Comparison of ENCODE assay signal across 23 cellular contexts in genomic region chr7:30930621-30931020, GRCh38. TPM values are rescaled to one million over a fixed set of nuclear protein-coding genes. Genes with fewer than 3 reads are reported as not detected.
DNase-seq lines count a peak whose midpoint lies in the region; ATAC-seq and TF ChIP-seq lines count a peak whose summit lies in the region.
"Had no signal": no experiment of that assay in that cellular context is flagged by ENCODE, and none has a peak within 500 bp of the region (broad histone marks: within the 10 kb centered on the region; RNA-seq: fewer than 3 reads in every experiment).

No MANE protein-coding gene starts in this region.

- H3K4me1 ChIP-seq in mesodermal cell (ENCODE audit: control insufficient read depth, insufficient read depth, low read length, poor library complexity, severe bottlenecking) (no peaks in the 10 kb centered on the region), stomach smooth muscle (ENCODE audit: control insufficient read depth, insufficient read depth, low read length) (peaks cover 27% of the 10 kb centered on the region), upper lobe of left lung (peaks cover 6 to 34% (median 19%) of the 10 kb centered on the region in 4 donors), suprapubic skin (no peaks in the 10 kb centered on the region)
- H3K4me1 ChIP-seq: HAP-1 had no signal

- H3K36me3 ChIP-seq in mesodermal cell (ENCODE audit: control insufficient read depth, insufficient read depth, low read length) (no peaks in the 10 kb centered on the region), stomach smooth muscle (ENCODE audit: control insufficient read depth in 2 of 2, insufficient read depth in 2 of 2, low read length in 2 of 2) (peaks cover 5 to 11% of the 10 kb centered on the region in 2 donors), upper lobe of left lung (peaks cover 0 to 28% (median 13%) of the 10 kb centered on the region in 4 donors), suprapubic skin (no peaks in the 10 kb centered on the region)
- H3K36me3 ChIP-seq: HAP-1 had no signal

- no peaks in the 10 kb centered on the region for H3K27me3 Mint-ChIP-seq in activated CD8-positive, alpha-beta memory T cell treated with anti-CD3 and anti-CD28 coated beads, Interleukin-2, amount 10 ng/mL, durations not matched to agents 7 days and 5 days
- H3K27me3 Mint-ChIP-seq: activated CD4-positive, alpha-beta T cell treated with anti-CD3 and anti-CD28 coated beads, Interleukin-2, amount 10 ng/mL, durations not matched to agents 7 days and 5 days; activated T-cell treated with anti-CD3 and anti-CD28 coated beads, Interleukin-2, amount 50 U/mL, for 24 hours had no signal

- no peak for ATAC-seq in activated CD8-positive, alpha-beta memory T cell treated with anti-CD3 and anti-CD28 coated beads, Interleukin-2, amount 10 ng/mL, durations not matched to agents 7 days and 5 days
- no peak for ATAC-seq in upper lobe of left lung (ENCODE audit: low FRiP score in 2 of 2)
- ATAC-seq: stimulated activated memory B cell treated with anti-CD40 and anti-IgM and Interleukin-4, amounts not matched to agents 10 μg/mL and 1 μg/mL and 100 μg/mL, for 72 hours had no signal

- no peak for TF ChIP-seq POLR2A in upper lobe of left lung (IDR thresholded peaks at IDR 0.05)
- TF ChIP-seq POLR2A in suprapubic skin (IDR thresholded peaks at IDR 0.05), result no peak

- no peak for TF ChIP-seq EP300 in upper lobe of left lung (IDR thresholded peaks at IDR 0.05)
- TF ChIP-seq EP300 in suprapubic skin (IDR thresholded peaks at IDR 0.05), result no peak

- CTCF ChIA-PET in activated CD8-positive, alpha-beta memory T cell treated with anti-CD3 and anti-CD28 coated beads, Interleukin-2, amount 10 ng/mL, durations not matched to agents 7 days and 5 days (lab: Charles Lee), result interaction anchor here (0.7 to 3.0 kb wide), 2 partner anchors 8 to 194 kb away, joined by 3 to 9 read pairs; no protein-coding TSS in a partner anchor

- H3K27ac ChIP-seq in mesodermal cell (ENCODE audit: low read depth, low read length, severe bottlenecking), result peak overlapping the region; percentile 70
- peak overlapping the region; percentile 58 for H3K27ac ChIP-seq in stomach smooth muscle (ENCODE audit: low read length)
- peak overlapping the region in 2 of 4 donors; percentile 24 to 54 for H3K27ac ChIP-seq in upper lobe of left lung
- no peak overlapping the region for H3K27ac ChIP-seq in suprapubic skin
- H3K27ac ChIP-seq: dorsolateral prefrontal cortex had no signal

- no peak for TF ChIP-seq CTCF in upper lobe of left lung (IDR thresholded peaks at IDR 0.05)
- no peak for TF ChIP-seq CTCF in suprapubic skin (IDR thresholded peaks at IDR 0.05)

- H3K27ac Mint-ChIP-seq in activated CD8-positive, alpha-beta memory T cell treated with anti-CD3 and anti-CD28 coated beads, Interleukin-2, amount 10 ng/mL, durations not matched to agents 7 days and 5 days, result no peak overlapping the region
- H3K27ac Mint-ChIP-seq: activated CD4-positive, alpha-beta T cell treated with anti-CD3 and anti-CD28 coated beads, Interleukin-2, amount 10 ng/mL, durations not matched to agents 7 days and 5 days; activated naive CD8-positive, alpha-beta T cell treated with anti-CD3 and anti-CD28 coated beads, Interleukin-2, amount 10 ng/mL, durations not matched to agents 7 days and 5 days; activated T-cell treated with anti-CD3 and anti-CD28 coated beads, Interleukin-2, amount 50 U/mL, for 24 hours; CD14-positive monocyte; stimulated activated memory B cell treated with anti-CD40 and anti-IgM and Interleukin-4, amounts not matched to agents 10 μg/mL and 1 μg/mL and 100 μg/mL, for 72 hours had no signal

- H3K36me3 Mint-ChIP-seq in activated CD8-positive, alpha-beta memory T cell treated with anti-CD3 and anti-CD28 coated beads, Interleukin-2, amount 10 ng/mL, durations not matched to agents 7 days and 5 days, result no peaks in the 10 kb centered on the region
- H3K36me3 Mint-ChIP-seq: activated naive CD8-positive, alpha-beta T cell treated with anti-CD3 and anti-CD28 coated beads, Interleukin-2, amount 10 ng/mL, durations not matched to agents 7 days and 5 days; CD14-positive monocyte; stimulated activated memory B cell treated with anti-CD40 and anti-IgM and Interleukin-4, amounts not matched to agents 10 μg/mL and 1 μg/mL and 100 μg/mL, for 72 hours had no signal

- H3K4me3 ChIP-seq in mesodermal cell (ENCODE audit: extremely low read depth, insufficient read depth, low read length, poor library complexity, severe bottlenecking) (no peak overlapping the region), stomach smooth muscle (ENCODE audit: low read length in 2 of 2) (no peak overlapping the region), upper lobe of left lung (no peak overlapping the region), suprapubic skin (no peak overlapping the region)
- H3K4me3 ChIP-seq: dorsolateral prefrontal cortex, HAP-1 had no signal

- H3K9me3 Mint-ChIP-seq in activated CD8-positive, alpha-beta memory T cell treated with anti-CD3 and anti-CD28 coated beads, Interleukin-2, amount 10 ng/mL, durations not matched to agents 7 days and 5 days (ENCODE audit: low read depth), result no peaks in the 10 kb centered on the region
- H3K9me3 Mint-ChIP-seq: activated CD4-positive, alpha-beta T cell treated with anti-CD3 and anti-CD28 coated beads, Interleukin-2, amount 10 ng/mL, durations not matched to agents 7 days and 5 days; activated T-cell treated with anti-CD3 and anti-CD28 coated beads, Interleukin-2, amount 50 U/mL, for 24 hours had no signal

- H3K27me3 ChIP-seq in stomach smooth muscle (ENCODE audit: control insufficient read depth in 1 of 2, insufficient read depth in 2 of 2, low read length in 2 of 2) (no peaks in the 10 kb centered on the region), upper lobe of left lung (no peaks in the 10 kb centered on the region), suprapubic skin (no peaks in the 10 kb centered on the region)

- no peaks in the 10 kb centered on the region for H3K4me1 Mint-ChIP-seq in activated CD8-positive, alpha-beta memory T cell treated with anti-CD3 and anti-CD28 coated beads, Interleukin-2, amount 10 ng/mL, durations not matched to agents 7 days and 5 days
- H3K4me1 Mint-ChIP-seq: activated CD4-positive, alpha-beta T cell treated with anti-CD3 and anti-CD28 coated beads, Interleukin-2, amount 10 ng/mL, durations not matched to agents 7 days and 5 days; activated naive CD8-positive, alpha-beta T cell treated with anti-CD3 and anti-CD28 coated beads, Interleukin-2, amount 10 ng/mL, durations not matched to agents 7 days and 5 days; CD14-positive monocyte; stimulated activated memory B cell treated with anti-CD40 and anti-IgM and Interleukin-4, amounts not matched to agents 10 μg/mL and 1 μg/mL and 100 μg/mL, for 72 hours had no signal

- peaks cover 7% of the 10 kb centered on the region for H3K9me3 ChIP-seq in mesodermal cell (ENCODE audit: control insufficient read depth, low read length)
- peaks cover 0 to 10% of the 10 kb centered on the region in 2 donors for H3K9me3 ChIP-seq in stomach smooth muscle (ENCODE audit: control insufficient read depth in 2 of 2, low read length in 2 of 2)
- no peaks in the 10 kb centered on the region for H3K9me3 ChIP-seq in upper lobe of left lung
- H3K9me3 ChIP-seq in suprapubic skin, result no peaks in the 10 kb centered on the region
- H3K9me3 ChIP-seq: HAP-1 had no signal

- no peak overlapping the region for H3K4me3 Mint-ChIP-seq in activated CD8-positive, alpha-beta memory T cell treated with anti-CD3 and anti-CD28 coated beads, Interleukin-2, amount 10 ng/mL, durations not matched to agents 7 days and 5 days
- H3K4me3 Mint-ChIP-seq: activated CD4-positive, alpha-beta T cell treated with anti-CD3 and anti-CD28 coated beads, Interleukin-2, amount 10 ng/mL, durations not matched to agents 7 days and 5 days; activated naive CD8-positive, alpha-beta T cell treated with anti-CD3 and anti-CD28 coated beads, Interleukin-2, amount 10 ng/mL, durations not matched to agents 7 days and 5 days; activated T-cell treated with anti-CD3 and anti-CD28 coated beads, Interleukin-2, amount 50 U/mL, for 24 hours; CD14-positive monocyte; stimulated activated memory B cell treated with anti-CD40 and anti-IgM and Interleukin-4, amounts not matched to agents 10 μg/mL and 1 μg/mL and 100 μg/mL, for 72 hours had no signal

- peak; percentile 37 for DNase-seq in activated CD8-positive, alpha-beta memory T cell treated with anti-CD3 and anti-CD28 coated beads, Interleukin-2, amount 10 ng/mL, durations not matched to agents 7 days and 5 days
- no peak for DNase-seq in activated CD8-positive, alpha-beta memory T cell treated with anti-CD3 and anti-CD28 coated beads for 24 hours
- DNase-seq in cardiac septum (ENCODE audit: low spot score), result peak; percentile 81
- DNase-seq in nucleus accumbens (lab: John Stamatoyannopoulos, UW), result no peak
- DNase-seq in upper lobe of left lung, result no peak
- no peak for DNase-seq in suprapubic skin (ENCODE audit: low spot score in 2 of 2)
- DNase-seq: activated CD4-positive, alpha-beta T cell treated with anti-CD3 and anti-CD28 coated beads, Interleukin-2, amount 10 ng/mL, durations not matched to agents 7 days and 5 days; activated naive CD8-positive, alpha-beta T cell treated with anti-CD3 and anti-CD28 coated beads, Interleukin-2, amount 10 ng/mL, durations not matched to agents 7 days and 5 days; activated T-cell treated with anti-CD3 and anti-CD28 coated beads, Interleukin-2, amount 50 U/mL, for 24 hours; KG1; NCI-H1092 treated with DMSO at 0.1 percent for 48 hours; NCI-H2171 treated with DMSO at 0.1 percent for 48 hours; NCI-H82 had no signal

- intact Hi-C loops in cardiac septum (cut with DNase I), result no loop called here

- WGBS in mesodermal cell (ENCODE audit: insufficient coverage in 2 of 2), 2 experiments, result 83% methylated on average over 5 to 6 of the region's 8 CpGs
- WGBS in upper lobe of left lung, 2 donors, result 63 to 68% methylated on average over 8 of the region's 8 CpGs
- 81% methylated on average over 7 of the region's 8 CpGs for WGBS in suprapubic skin

- no peak overlapping the region for H3K9ac ChIP-seq in stomach smooth muscle (ENCODE audit: low read length in 2 of 2)

RNA-seq across cellular contexts. Expression of gene AQP1, which starts 19.0 kb away (rescaled TPM):
- under 1 TPM in 1 of 2 experiments, not detected in 1; 0.15 TPM for total RNA-seq in activated CD8-positive, alpha-beta memory T cell treated with anti-CD3 and anti-CD28 coated beads, Interleukin-2, amount 10 ng/mL, durations not matched to agents 7 days and 5 days
- total RNA-seq in cardiac septum, result 155 TPM
- 18.6 TPM for polyA plus RNA-seq in mesodermal cell (2013, experiment 1 of 2)
- polyA plus RNA-seq in mesodermal cell (2013, experiment 2 of 2), result 27.3 TPM
- 1,000 to 10,000 TPM in 1 of 6 donors, 100 to 1,000 TPM in 5; 113 to 1,228 (median 802) TPM for total RNA-seq in upper lobe of left lung
- 100 to 1,000 TPM in 3 of 4 donors, 10 to 100 TPM in 1; 92.1 to 139 (median 110) TPM for total RNA-seq in suprapubic skin
- polyA plus RNA-seq: CD14-positive monocyte had no signal

RNA-seq across cellular contexts. Expression of gene GHRHR, which starts 33.1 kb away (rescaled TPM):
- total RNA-seq in activated CD8-positive, alpha-beta memory T cell treated with anti-CD3 and anti-CD28 coated beads, Interleukin-2, amount 10 ng/mL, durations not matched to agents 7 days and 5 days, result not detected
- total RNA-seq in cardiac septum (not detected), upper lobe of left lung (1 to 10 TPM in 2 of 6 donors, under 1 TPM in 2, not detected in 2; 0.67 to 3.1 (median 1.1) TPM), suprapubic skin (1 to 10 TPM in 1 of 4 donors, not detected in 3; 1.5 TPM)
- polyA plus RNA-seq in mesodermal cell (2013, experiment 1 of 2), result not detected
- polyA plus RNA-seq in mesodermal cell (2013, experiment 2 of 2), result not detected
- total RNA-seq: activated CD4-positive, alpha-beta T cell treated with anti-CD3 and anti-CD28 coated beads, Interleukin-2, amount 10 ng/mL, durations not matched to agents 7 days and 5 days; activated naive CD8-positive, alpha-beta T cell treated with anti-CD3 and anti-CD28 coated beads, Interleukin-2, amount 10 ng/mL, durations not matched to agents 7 days and 5 days; bronchial epithelial cell; mononuclear cell; ureter had no signal
- polyA plus RNA-seq: CD14-positive monocyte, esophagus had no signal

Comparison
In these comparisons a context has a peak if more than half of its experiments do, and no peak if none do; other contexts are left out.
1. DNase-seq: peak in activated CD8-positive, alpha-beta memory T cell treated with anti-CD3 and anti-CD28 coated beads, Interleukin-2, amount 10 ng/mL, durations not matched to agents 7 days and 5 days (single experiment) and cardiac septum (single experiment); none in activated CD8-positive, alpha-beta memory T cell treated with anti-CD3 and anti-CD28 coated beads for 24 hours (single experiment), nucleus accumbens (0 of 56), upper lobe of left lung (0 of 2) and suprapubic skin (0 of 2).
2. RNA of gene AQP1, which starts 19.0 kb away (total RNA-seq): 113 to 1,228 TPM in upper lobe of left lung, 155 TPM in cardiac septum (single experiment) and 92.1 to 139 TPM in suprapubic skin; 0.15 TPM in activated CD8-positive, alpha-beta memory T cell treated with anti-CD3 and anti-CD28 coated beads, Interleukin-2, amount 10 ng/mL, durations not matched to agents 7 days and 5 days; every median in the first group is over 10 times any median in the second.